ENCODE assay signal across 9 cellular contexts in genomic region chr17:42179911-42180410, GRCh38. TPM values are rescaled to one million over a fixed set of nuclear protein-coding genes. Genes with fewer than 3 reads are reported as not detected.
DNase-seq lines count a peak whose midpoint lies in the region; ATAC-seq, FAIRE-seq and TF ChIP-seq lines count a peak whose summit lies in the region.
"Had no signal": no experiment of that assay in that cellular context is flagged by ENCODE, and none has a peak within 500 bp of the region (broad histone marks: within the 10 kb centered on the region; RNA-seq: fewer than 3 reads in every experiment).

No MANE protein-coding gene starts in this region.

- H3K36me3 Mint-ChIP-seq in activated naive CD8-positive, alpha-beta T cell treated with anti-CD3 and anti-CD28 coated beads, Interleukin-2, amount 10 ng/mL, durations not matched to agents 7 days and 5 days, result peaks cover 1% of the 10 kb centered on the region
- H3K36me3 Mint-ChIP-seq in CD14-positive monocyte, result peaks cover 0 to 3% of the 10 kb centered on the region in 2 donors

- FAIRE-seq in H54 (lab: Jason Lieb, UNC), result no peak

- CTCF ChIA-PET in GM10248 (lab: Yijun Ruan, JAX), result interaction anchor here (1.2 to 6.3 kb wide), 10 partner anchors 9 to 160 kb away, joined by 3 to 53 read pairs (median 8); partner anchors contain the start of genes KAT2A and NKIRAS2

- TF ChIP-seq CTCF in GM10248 (IDR thresholded peaks at IDR 0.05; ENCODE audit: control extremely low read depth, extremely low read depth, low read depth, missing control alignments) (no peak), CD14-positive monocyte (IDR thresholded peaks at IDR 0.05) (no peak), ascending aorta (IDR thresholded peaks at IDR 0.05) (no peak)

- no peak overlapping the region for H3K4me3 ChIP-seq in ascending aorta

- peaks cover 45% of the 10 kb centered on the region for H3K27me3 Mint-ChIP-seq in activated naive CD8-positive, alpha-beta T cell treated with anti-CD3 and anti-CD28 coated beads, Interleukin-2, amount 10 ng/mL, durations not matched to agents 7 days and 5 days
- H3K27me3 Mint-ChIP-seq in CD14-positive monocyte (ENCODE audit: low read depth in 3 of 3), result peaks cover 37 to 46% (median 43%) of the 10 kb centered on the region in 3 donors

- H3K36me3 ChIP-seq in ascending aorta, result no peaks in the 10 kb centered on the region

- POLR2A ChIA-PET in GM10248 (lab: Yijun Ruan, JAX), result interaction anchor here (0.6 kb wide), 1 partner anchor 1136 kb away, joined by 3 read pairs; no protein-coding TSS in a partner anchor
- POLR2A ChIA-PET in activated naive CD8-positive, alpha-beta T cell treated with anti-CD3 and anti-CD28 coated beads, Interleukin-2, amount 10 ng/mL, durations not matched to agents 7 days and 5 days (lab: Charles Lee), result interaction anchor here (1.0 to 6.3 kb wide), 5 partner anchors 8 to 109 kb away, joined by 3 to 27 read pairs (median 4); partner anchors contain the start of genes GHDC, KAT2A and STAT5A

- no peaks in the 10 kb centered on the region for H3K9me3 Mint-ChIP-seq in activated naive CD8-positive, alpha-beta T cell treated with anti-CD3 and anti-CD28 coated beads, Interleukin-2, amount 10 ng/mL, durations not matched to agents 7 days and 5 days
- H3K9me3 Mint-ChIP-seq in CD14-positive monocyte, result peaks cover 0 to 14% (median 8%) of the 10 kb centered on the region in 7 donors

- peak overlapping the region; percentile 45 for H3K4me3 Mint-ChIP-seq in activated naive CD8-positive, alpha-beta T cell treated with anti-CD3 and anti-CD28 coated beads, Interleukin-2, amount 10 ng/mL, durations not matched to agents 7 days and 5 days
- H3K4me3 Mint-ChIP-seq in CD14-positive monocyte, result peak overlapping the region in 1 of 2 donors; percentile 82

- no peak for ATAC-seq in activated naive CD8-positive, alpha-beta T cell treated with anti-CD3 and anti-CD28 coated beads, Interleukin-2, amount 10 ng/mL, durations not matched to agents 7 days and 5 days (ENCODE audit: low read depth)
- ATAC-seq in left lobe of liver, result peak; percentile 42

- H3K27me3 ChIP-seq in ascending aorta, result peaks cover 11% of the 10 kb centered on the region

- peaks cover 26% of the 10 kb centered on the region for H3K4me1 Mint-ChIP-seq in activated naive CD8-positive, alpha-beta T cell treated with anti-CD3 and anti-CD28 coated beads, Interleukin-2, amount 10 ng/mL, durations not matched to agents 7 days and 5 days
- H3K4me1 Mint-ChIP-seq in CD14-positive monocyte, result peaks cover 46% of the 10 kb centered on the region

- no peaks in the 10 kb centered on the region for H3K9me3 ChIP-seq in ascending aorta

- peaks cover 5 to 12% of the 10 kb centered on the region in 2 donors for H3K4me1 ChIP-seq in ascending aorta

- no peak for TF ChIP-seq POLR2A in H54 (IDR thresholded peaks at IDR 0.05; ENCODE audit: low read depth, low read length)

- DNase-seq in GM10248 (ENCODE audit: extremely low spot score), result peak; percentile 61
- DNase-seq in NCI-H1105 (lab: John Stamatoyannopoulos, UW), result peak; percentile 74
- DNase-seq in activated naive CD8-positive, alpha-beta T cell treated with anti-CD3 and anti-CD28 coated beads, Interleukin-2, amount 10 ng/mL, durations not matched to agents 7 days and 5 days, result peak; percentile 53
- no peak for DNase-seq in left lobe of liver (ENCODE audit: low spot score)
- no peak for DNase-seq in cerebellar cortex (ENCODE audit: low spot score)
- no peak for DNase-seq in CD14-positive monocyte (ENCODE audit: low spot score)
- DNase-seq in ascending aorta (ENCODE audit: low spot score in 2 of 2), result no peak
- no peak for DNase-seq in H54 (ENCODE audit: insufficient read length, low spot score)

- no peak overlapping the region for H3K27ac Mint-ChIP-seq in activated naive CD8-positive, alpha-beta T cell treated with anti-CD3 and anti-CD28 coated beads, Interleukin-2, amount 10 ng/mL, durations not matched to agents 7 days and 5 days
- peak overlapping the region in 1 of 7 donors; percentile 22 for H3K27ac Mint-ChIP-seq in CD14-positive monocyte

- intact Hi-C loops in CD14-positive monocyte (cut with micrococcal nuclease), result loop anchor here in 1 of 2 donors (10.0 kb wide), 1 partner anchor 155 kb away; the partner anchor contains the start of gene NKIRAS2
- intact Hi-C loops in ascending aorta (cut with DNase I), result no loop called here

- H3K27ac ChIP-seq in ascending aorta, result no peak overlapping the region

RNA-seq across cellular contexts. Expression of gene KCNH4, which starts 1.0 kb away (rescaled TPM):
- total RNA-seq in activated naive CD8-positive, alpha-beta T cell treated with anti-CD3 and anti-CD28 coated beads, Interleukin-2, amount 10 ng/mL, durations not matched to agents 7 days and 5 days, result under 1 TPM in 1 of 2 experiments, not detected in 1; 0.09 TPM
- total RNA-seq in left lobe of liver (not detected), ascending aorta (not detected)
- not detected for polyA plus RNA-seq in CD14-positive monocyte

RNA-seq across cellular contexts. Expression of gene HCRT, which starts 5.3 kb away (rescaled TPM):
- total RNA-seq in activated naive CD8-positive, alpha-beta T cell treated with anti-CD3 and anti-CD28 coated beads, Interleukin-2, amount 10 ng/mL, durations not matched to agents 7 days and 5 days, result not detected
- total RNA-seq in left lobe of liver, result not detected
- not detected for polyA plus RNA-seq in CD14-positive monocyte
- total RNA-seq in ascending aorta, result not detected
- total RNA-seq: glomerular endothelial cell had no signal

RNA-seq across cellular contexts. Expression of gene GHDC, which starts 14.3 kb away (rescaled TPM):
- total RNA-seq in activated naive CD8-positive, alpha-beta T cell treated with anti-CD3 and anti-CD28 coated beads, Interleukin-2, amount 10 ng/mL, durations not matched to agents 7 days and 5 days, result 10 to 100 TPM; 22.0 to 23.1 TPM
- total RNA-seq in left lobe of liver, result 15.7 TPM
- 10 to 100 TPM; 20.0 to 20.6 TPM for polyA plus RNA-seq in CD14-positive monocyte
- 94.3 TPM for total RNA-seq in ascending aorta

RNA-seq across cellular contexts. Expression of gene RAB5C, which starts 25.2 kb away (rescaled TPM):
- total RNA-seq in activated naive CD8-positive, alpha-beta T cell treated with anti-CD3 and anti-CD28 coated beads, Interleukin-2, amount 10 ng/mL, durations not matched to agents 7 days and 5 days, result 10 to 100 TPM; 86.7 to 90.5 TPM
- total RNA-seq in left lobe of liver, result 56.3 TPM
- polyA plus RNA-seq in CD14-positive monocyte, result 100 to 1,000 TPM; 165 to 171 TPM
- total RNA-seq in ascending aorta, result 137 TPM

RNA-seq across cellular contexts. Expression of gene HSPB9, which starts 57.4 kb away (rescaled TPM):
- under 1 TPM; 0.31 to 0.36 TPM for total RNA-seq in activated naive CD8-positive, alpha-beta T cell treated with anti-CD3 and anti-CD28 coated beads, Interleukin-2, amount 10 ng/mL, durations not matched to agents 7 days and 5 days
- 1.1 TPM for total RNA-seq in left lobe of liver
- polyA plus RNA-seq in CD14-positive monocyte, result not detected
- not detected for total RNA-seq in ascending aorta
- total RNA-seq: glomerular endothelial cell had no signal

Comparison
In these comparisons a context has a peak if more than half of its experiments do, and no peak if none do; other contexts are left out.
1. DNase-seq: peak in GM10248 (single experiment), NCI-H1105 (single experiment) and activated naive CD8-positive, alpha-beta T cell treated with anti-CD3 and anti-CD28 coated beads, Interleukin-2, amount 10 ng/mL, durations not matched to agents 7 days and 5 days (single experiment); none in left lobe of liver (single experiment), cerebellar cortex (single experiment), CD14-positive monocyte (single experiment), ascending aorta (0 of 2) and H54 (single experiment).